ENCODE assay signal across 22 cellular contexts in genomic region chr2:221558107-221558506, GRCh38. TPM values are rescaled to one million over a fixed set of nuclear protein-coding genes. Genes with fewer than 3 reads are reported as not detected.
"Had no signal": no experiment of that assay in that cellular context is flagged by ENCODE, and none has a peak within 500 bp of the region (broad histone marks: within the 10 kb centered on the region; RNA-seq: fewer than 3 reads in every experiment).

No MANE protein-coding gene starts in this region.

- ATAC-seq: HepG2, Panc1, PC-3, Right ventricle myocardium inferior, SK-N-SH treated with all-trans-retinoic acid at 6 μM for 48 hours had no signal

- H3K4me3 ChIP-seq: SJCRH30 had no signal

- H3K27me3 ChIP-seq: SJCRH30 had no signal

- H3K27ac ChIP-seq: SJCRH30 had no signal

- H3K36me3 ChIP-seq: SJCRH30 had no signal

- H3K9me3 ChIP-seq: SJCRH30 had no signal

- DNase-seq: IMR-90, Karpas-422, KG1, MM.1S, NCI-H1092 treated with DMSO at 0.1 percent for 48 hours, NCI-H1436, NCI-H187, NCI-H2029, NCI-H2081 treated with DMSO at 0.1 percent for 48 hours, NCI-H2171, NCI-H226, NCI-H446, NCI-H510A, NCI-H524 treated with DMSO at 0.1 percent for 48 hours, NCI-H774, PC-3, SHP77 treated with DMSO at 0.1 percent for 48 hours, SJCRH30 had no signal

- H3K4me1 ChIP-seq: SJCRH30 had no signal

RNA-seq across cellular contexts. Expression of gene EPHA4, which starts 14.0 kb away (rescaled TPM):
- total RNA-seq: HepG2 had no signal
- polyA plus RNA-seq: HepG2 had no signal
